In the genomic region with DNA sequence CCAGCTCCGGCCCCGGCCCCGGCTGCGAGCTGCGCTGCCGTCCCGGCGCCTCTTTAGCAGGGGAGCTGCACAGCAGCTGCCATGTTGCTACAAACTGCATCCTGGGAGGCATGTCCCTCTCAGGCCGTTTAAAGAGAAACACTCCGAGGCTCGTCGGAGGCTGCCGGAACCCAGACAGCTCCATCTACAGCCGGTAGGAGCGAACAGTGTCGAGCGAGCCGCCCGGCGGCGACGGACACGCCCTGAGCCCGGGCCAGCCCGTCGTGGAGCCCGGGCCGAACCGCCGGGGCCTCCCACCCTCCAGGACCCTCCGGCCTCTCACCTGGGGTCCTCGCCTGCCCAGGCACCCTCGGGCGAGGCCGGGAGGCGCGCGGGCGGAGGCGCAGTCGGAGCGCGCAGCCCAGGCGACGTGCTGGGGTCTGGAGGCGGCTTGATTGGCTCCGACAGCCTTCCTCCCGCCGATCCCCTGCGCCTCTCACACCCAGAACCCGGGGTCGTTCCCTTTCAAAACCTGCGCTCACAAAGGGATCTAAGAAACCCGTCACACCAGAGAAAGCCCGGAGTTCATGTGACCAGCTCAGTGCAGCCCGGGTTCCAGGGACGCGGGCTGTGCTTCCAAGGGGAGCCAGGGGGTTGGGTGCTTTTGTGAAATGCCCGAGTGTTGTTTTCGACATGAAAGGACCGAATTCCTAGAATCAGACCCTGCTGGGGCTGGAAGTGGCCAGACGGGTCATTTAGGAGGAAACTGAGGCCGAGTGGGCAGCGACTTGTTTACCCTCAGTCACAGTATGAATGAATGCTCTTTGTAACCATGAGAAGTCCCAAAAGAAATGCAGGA, we compare ENCODE assay signal across 1 cellular context.
TF ChIP-seq lines count a peak whose summit lies in the region.

A gene (minus strand): TSS at position 570 of the 838 bp plus-strand sequence. CDS start 5,040 bp downstream, outside the sequence.

TF ChIP-seq in HepG2, 621 proteins besides CTCF, POLR2A, EP300 and RAD21 (continued from another document and continues in another):
- TF ChIP-seq, protein P1, sequence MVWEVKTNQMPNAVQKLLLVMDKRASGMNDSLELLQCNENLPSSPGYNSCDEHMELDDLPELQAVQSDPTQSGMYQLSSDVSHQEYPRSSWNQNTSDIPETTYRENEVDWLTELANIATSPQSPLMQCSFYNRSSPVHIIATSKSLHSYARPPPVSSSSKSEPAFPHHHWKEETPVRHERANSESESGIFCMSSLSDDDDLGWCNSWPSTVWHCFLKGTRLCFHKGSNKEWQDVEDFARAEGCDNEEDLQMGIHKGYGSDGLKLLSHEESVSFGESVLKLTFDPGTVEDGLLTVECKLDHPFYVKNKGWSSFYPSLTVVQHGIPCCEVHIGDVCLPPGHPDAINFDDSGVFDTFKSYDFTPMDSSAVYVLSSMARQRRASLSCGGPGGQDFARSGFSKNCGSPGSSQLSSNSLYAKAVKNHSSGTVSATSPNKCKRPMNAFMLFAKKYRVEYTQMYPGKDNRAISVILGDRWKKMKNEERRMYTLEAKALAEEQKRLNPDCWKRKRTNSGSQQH (CRISPR knock-in tag; IDR thresholded peaks at IDR 0.05; ENCODE audit: low read depth): 0 out of 2 replicates have a peak, but pooled peaks have one; percentile 34
- TF ChIP-seq KAT8 (CRISPR knock-in tag; IDR thresholded peaks at IDR 0.05) (peak; percentile 46; the same call in 1 of the 2 replicates), ZFP62 (CRISPR knock-in tag; IDR thresholded peaks at IDR 0.05) (no peak), ZSCAN30 (CRISPR knock-in tag; IDR thresholded peaks at IDR 0.05) (no peak), XRCC5 (optimal IDR thresholded peaks at IDR 0.05; ENCODE audit: low read length) (peak; percentile 91), PHF8 (CRISPR knock-in tag; IDR thresholded peaks at IDR 0.05) (peak; percentile 67), ZNF746 (CRISPR knock-in tag; IDR thresholded peaks at IDR 0.05) (no peak), DNMT3B (CRISPR knock-in tag; conservative IDR thresholded peaks at IDR 0.05) (no peak), ZNF432 (CRISPR knock-in tag; IDR thresholded peaks at IDR 0.05; ENCODE audit: borderline replicate concordance) (no peak)
- TF ChIP-seq, protein P2, sequence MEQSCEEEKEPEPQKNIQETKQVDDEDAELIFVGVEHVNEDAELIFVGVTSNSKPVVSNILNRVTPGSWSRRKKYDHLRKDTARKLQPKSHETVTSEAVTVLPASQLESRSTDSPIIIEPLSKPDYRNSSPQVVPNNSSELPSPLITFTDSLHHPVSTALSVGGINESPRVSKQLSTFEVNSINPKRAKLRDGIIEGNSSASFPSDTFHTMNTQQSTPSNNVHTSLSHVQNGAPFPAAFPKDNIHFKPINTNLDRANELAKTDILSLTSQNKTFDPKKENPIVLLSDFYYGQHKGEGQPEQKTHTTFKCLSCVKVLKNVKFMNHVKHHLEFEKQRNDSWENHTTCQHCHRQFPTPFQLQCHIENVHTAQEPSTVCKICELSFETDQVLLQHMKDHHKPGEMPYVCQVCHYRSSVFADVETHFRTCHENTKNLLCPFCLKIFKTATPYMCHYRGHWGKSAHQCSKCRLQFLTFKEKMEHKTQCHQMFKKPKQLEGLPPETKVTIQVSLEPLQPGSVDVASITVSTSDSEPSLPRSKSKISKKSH (CRISPR knock-in tag; IDR thresholded peaks at IDR 0.05; ENCODE audit: borderline replicate concordance): peak; percentile 66; the same call in 1 of the 2 replicates
- TF ChIP-seq, protein P3, sequence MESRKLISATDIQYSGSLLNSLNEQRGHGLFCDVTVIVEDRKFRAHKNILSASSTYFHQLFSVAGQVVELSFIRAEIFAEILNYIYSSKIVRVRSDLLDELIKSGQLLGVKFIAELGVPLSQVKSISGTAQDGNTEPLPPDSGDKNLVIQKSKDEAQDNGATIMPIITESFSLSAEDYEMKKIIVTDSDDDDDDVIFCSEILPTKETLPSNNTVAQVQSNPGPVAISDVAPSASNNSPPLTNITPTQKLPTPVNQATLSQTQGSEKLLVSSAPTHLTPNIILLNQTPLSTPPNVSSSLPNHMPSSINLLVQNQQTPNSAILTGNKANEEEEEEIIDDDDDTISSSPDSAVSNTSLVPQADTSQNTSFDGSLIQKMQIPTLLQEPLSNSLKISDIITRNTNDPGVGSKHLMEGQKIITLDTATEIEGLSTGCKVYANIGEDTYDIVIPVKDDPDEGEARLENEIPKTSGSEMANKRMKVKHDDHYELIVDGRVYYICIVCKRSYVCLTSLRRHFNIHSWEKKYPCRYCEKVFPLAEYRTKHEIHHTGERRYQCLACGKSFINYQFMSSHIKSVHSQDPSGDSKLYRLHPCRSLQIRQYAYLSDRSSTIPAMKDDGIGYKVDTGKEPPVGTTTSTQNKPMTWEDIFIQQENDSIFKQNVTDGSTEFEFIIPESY (CRISPR knock-in tag; IDR thresholded peaks at IDR 0.05): no peak
- TF ChIP-seq, protein P4, sequence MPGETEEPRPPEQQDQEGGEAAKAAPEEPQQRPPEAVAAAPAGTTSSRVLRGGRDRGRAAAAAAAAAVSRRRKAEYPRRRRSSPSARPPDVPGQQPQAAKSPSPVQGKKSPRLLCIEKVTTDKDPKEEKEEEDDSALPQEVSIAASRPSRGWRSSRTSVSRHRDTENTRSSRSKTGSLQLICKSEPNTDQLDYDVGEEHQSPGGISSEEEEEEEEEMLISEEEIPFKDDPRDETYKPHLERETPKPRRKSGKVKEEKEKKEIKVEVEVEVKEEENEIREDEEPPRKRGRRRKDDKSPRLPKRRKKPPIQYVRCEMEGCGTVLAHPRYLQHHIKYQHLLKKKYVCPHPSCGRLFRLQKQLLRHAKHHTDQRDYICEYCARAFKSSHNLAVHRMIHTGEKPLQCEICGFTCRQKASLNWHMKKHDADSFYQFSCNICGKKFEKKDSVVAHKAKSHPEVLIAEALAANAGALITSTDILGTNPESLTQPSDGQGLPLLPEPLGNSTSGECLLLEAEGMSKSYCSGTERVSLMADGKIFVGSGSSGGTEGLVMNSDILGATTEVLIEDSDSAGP (CRISPR knock-in tag; IDR thresholded peaks at IDR 0.05; ENCODE audit: borderline replicate concordance): peak; percentile 92
- TF ChIP-seq, protein P5, sequence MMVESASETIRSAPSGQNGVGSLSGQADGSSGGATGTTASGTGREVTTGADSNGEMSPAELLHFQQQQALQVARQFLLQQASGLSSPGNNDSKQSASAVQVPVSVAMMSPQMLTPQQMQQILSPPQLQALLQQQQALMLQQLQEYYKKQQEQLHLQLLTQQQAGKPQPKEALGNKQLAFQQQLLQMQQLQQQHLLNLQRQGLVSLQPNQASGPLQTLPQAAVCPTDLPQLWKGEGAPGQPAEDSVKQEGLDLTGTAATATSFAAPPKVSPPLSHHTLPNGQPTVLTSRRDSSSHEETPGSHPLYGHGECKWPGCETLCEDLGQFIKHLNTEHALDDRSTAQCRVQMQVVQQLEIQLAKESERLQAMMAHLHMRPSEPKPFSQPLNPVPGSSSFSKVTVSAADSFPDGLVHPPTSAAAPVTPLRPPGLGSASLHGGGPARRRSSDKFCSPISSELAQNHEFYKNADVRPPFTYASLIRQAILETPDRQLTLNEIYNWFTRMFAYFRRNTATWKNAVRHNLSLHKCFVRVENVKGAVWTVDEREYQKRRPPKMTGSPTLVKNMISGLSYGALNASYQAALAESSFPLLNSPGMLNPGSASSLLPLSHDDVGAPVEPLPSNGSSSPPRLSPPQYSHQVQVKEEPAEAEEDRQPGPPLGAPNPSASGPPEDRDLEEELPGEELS (CRISPR knock-in tag; IDR thresholded peaks at IDR 0.05): no peak
- TF ChIP-seq, protein P6, sequence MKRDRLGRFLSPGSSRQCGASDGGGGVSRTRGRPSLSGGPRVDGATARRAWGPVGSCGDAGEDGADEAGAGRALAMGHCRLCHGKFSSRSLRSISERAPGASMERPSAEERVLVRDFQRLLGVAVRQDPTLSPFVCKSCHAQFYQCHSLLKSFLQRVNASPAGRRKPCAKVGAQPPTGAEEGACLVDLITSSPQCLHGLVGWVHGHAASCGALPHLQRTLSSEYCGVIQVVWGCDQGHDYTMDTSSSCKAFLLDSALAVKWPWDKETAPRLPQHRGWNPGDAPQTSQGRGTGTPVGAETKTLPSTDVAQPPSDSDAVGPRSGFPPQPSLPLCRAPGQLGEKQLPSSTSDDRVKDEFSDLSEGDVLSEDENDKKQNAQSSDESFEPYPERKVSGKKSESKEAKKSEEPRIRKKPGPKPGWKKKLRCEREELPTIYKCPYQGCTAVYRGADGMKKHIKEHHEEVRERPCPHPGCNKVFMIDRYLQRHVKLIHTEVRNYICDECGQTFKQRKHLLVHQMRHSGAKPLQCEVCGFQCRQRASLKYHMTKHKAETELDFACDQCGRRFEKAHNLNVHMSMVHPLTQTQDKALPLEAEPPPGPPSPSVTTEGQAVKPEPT (CRISPR knock-in tag; IDR thresholded peaks at IDR 0.05; ENCODE audit: low read depth): 0 out of 2 replicates have a peak, but pooled peaks have one; percentile 56
- TF ChIP-seq, protein P7, sequence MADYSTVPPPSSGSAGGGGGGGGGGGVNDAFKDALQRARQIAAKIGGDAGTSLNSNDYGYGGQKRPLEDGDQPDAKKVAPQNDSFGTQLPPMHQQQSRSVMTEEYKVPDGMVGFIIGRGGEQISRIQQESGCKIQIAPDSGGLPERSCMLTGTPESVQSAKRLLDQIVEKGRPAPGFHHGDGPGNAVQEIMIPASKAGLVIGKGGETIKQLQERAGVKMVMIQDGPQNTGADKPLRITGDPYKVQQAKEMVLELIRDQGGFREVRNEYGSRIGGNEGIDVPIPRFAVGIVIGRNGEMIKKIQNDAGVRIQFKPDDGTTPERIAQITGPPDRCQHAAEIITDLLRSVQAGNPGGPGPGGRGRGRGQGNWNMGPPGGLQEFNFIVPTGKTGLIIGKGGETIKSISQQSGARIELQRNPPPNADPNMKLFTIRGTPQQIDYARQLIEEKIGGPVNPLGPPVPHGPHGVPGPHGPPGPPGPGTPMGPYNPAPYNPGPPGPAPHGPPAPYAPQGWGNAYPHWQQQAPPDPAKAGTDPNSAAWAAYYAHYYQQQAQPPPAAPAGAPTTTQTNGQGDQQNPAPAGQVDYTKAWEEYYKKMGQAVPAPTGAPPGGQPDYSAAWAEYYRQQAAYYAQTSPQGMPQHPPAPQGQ (CRISPR knock-in tag; IDR thresholded peaks at IDR 0.05; ENCODE audit: borderline replicate concordance): no peak
- TF ChIP-seq, protein P8, sequence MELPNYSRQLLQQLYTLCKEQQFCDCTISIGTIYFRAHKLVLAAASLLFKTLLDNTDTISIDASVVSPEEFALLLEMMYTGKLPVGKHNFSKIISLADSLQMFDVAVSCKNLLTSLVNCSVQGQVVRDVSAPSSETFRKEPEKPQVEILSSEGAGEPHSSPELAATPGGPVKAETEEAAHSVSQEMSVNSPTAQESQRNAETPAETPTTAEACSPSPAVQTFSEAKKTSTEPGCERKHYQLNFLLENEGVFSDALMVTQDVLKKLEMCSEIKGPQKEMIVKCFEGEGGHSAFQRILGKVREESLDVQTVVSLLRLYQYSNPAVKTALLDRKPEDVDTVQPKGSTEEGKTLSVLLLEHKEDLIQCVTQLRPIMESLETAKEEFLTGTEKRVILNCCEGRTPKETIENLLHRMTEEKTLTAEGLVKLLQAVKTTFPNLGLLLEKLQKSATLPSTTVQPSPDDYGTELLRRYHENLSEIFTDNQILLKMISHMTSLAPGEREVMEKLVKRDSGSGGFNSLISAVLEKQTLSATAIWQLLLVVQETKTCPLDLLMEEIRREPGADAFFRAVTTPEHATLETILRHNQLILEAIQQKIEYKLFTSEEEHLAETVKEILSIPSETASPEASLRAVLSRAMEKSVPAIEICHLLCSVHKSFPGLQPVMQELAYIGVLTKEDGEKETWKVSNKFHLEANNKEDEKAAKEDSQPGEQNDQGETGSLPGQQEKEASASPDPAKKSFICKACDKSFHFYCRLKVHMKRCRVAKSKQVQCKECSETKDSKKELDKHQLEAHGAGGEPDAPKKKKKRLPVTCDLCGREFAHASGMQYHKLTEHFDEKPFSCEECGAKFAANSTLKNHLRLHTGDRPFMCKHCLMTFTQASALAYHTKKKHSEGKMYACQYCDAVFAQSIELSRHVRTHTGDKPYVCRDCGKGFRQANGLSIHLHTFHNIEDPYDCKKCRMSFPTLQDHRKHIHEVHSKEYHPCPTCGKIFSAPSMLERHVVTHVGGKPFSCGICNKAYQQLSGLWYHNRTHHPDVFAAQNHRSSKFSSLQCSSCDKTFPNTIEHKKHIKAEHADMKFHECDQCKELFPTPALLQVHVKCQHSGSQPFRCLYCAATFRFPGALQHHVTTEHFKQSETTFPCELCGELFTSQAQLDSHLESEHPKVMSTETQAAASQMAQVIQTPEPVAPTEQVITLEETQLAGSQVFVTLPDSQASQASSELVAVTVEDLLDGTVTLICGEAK (IDR thresholded peaks at IDR 0.05): no peak
- TF ChIP-seq, protein P8 (CRISPR knock-in tag; IDR thresholded peaks at IDR 0.05): 0 out of 2 replicates have a peak, but pooled peaks have one; percentile 55
- TF ChIP-seq, protein P9, sequence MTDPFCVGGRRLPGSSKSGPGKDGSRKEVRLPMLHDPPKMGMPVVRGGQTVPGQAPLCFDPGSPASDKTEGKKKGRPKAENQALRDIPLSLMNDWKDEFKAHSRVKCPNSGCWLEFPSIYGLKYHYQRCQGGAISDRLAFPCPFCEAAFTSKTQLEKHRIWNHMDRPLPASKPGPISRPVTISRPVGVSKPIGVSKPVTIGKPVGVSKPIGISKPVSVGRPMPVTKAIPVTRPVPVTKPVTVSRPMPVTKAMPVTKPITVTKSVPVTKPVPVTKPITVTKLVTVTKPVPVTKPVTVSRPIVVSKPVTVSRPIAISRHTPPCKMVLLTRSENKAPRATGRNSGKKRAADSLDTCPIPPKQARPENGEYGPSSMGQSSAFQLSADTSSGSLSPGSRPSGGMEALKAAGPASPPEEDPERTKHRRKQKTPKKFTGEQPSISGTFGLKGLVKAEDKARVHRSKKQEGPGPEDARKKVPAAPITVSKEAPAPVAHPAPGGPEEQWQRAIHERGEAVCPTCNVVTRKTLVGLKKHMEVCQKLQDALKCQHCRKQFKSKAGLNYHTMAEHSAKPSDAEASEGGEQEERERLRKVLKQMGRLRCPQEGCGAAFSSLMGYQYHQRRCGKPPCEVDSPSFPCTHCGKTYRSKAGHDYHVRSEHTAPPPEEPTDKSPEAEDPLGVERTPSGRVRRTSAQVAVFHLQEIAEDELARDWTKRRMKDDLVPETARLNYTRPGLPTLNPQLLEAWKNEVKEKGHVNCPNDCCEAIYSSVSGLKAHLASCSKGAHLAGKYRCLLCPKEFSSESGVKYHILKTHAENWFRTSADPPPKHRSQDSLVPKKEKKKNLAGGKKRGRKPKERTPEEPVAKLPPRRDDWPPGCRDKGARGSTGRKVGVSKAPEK (CRISPR knock-in tag; IDR thresholded peaks at IDR 0.05; ENCODE audit: borderline replicate concordance): peak; percentile 72; the same call in 1 of the 2 replicates
